Comparison of ENCODE assay signal across 14 cellular contexts in genomic region chr19:41355802-41356201, GRCh38. TPM values are rescaled to one million over a fixed set of nuclear protein-coding genes. Genes with fewer than 3 reads are reported as not detected.
DNase-seq lines count a peak whose midpoint lies in the region; ATAC-seq and TF ChIP-seq lines count a peak whose summit lies in the region.
"Had no signal": no experiment of that assay in that cellular context is flagged by ENCODE, and none has a peak within 500 bp of the region (broad histone marks: within the 10 kb centered on the region; RNA-seq: fewer than 3 reads in every experiment).

No MANE protein-coding gene starts in this region.

- H3K27ac ChIP-seq in spleen: peak overlapping the region in 6 of 8 donors; percentile 44 to 98 (median 95)

- ATAC-seq in activated CD4-positive, alpha-beta T cell treated with anti-CD3 and anti-CD28 coated beads for 36 hours: no peak
- no peak for ATAC-seq in activated naive CD8-positive, alpha-beta T cell treated with anti-CD3 and anti-CD28 coated beads, Interleukin-2, amount 50 U/mL, for 24 hours
- ATAC-seq: left cardiac atrium had no signal

- no peak overlapping the region for H3K4me3 ChIP-seq in spleen
- H3K4me3 ChIP-seq: MG63 had no signal

- DNase-seq in activated CD4-positive, alpha-beta T cell treated with anti-CD3 and anti-CD28 coated beads for 36 hours: no peak
- no peak for DNase-seq in activated CD4-positive, alpha-beta T cell treated with anti-CD3 and anti-CD28 coated beads, Interleukin-2, amount 50 U/mL, for 4 hours
- peak; percentile 31 for DNase-seq in activated naive CD8-positive, alpha-beta T cell treated with anti-CD3 and anti-CD28 coated beads, Interleukin-2, amount 50 U/mL, for 24 hours
- DNase-seq in spleen: peak; percentile 81
- DNase-seq in stimulated activated CD8-positive, alpha-beta memory T cell treated with anti-CD3 and anti-CD28 coated beads, Interleukin-4, amount 100 ng/mL, for 48 hours: no peak
- no peak for DNase-seq in stimulated activated CD4-positive, alpha-beta T cell treated with anti-CD3 and anti-CD28 coated beads, Interleukin-15, amount 100 ng/mL, for 24 hours
- DNase-seq in activated CD4-positive, CD25-positive, alpha-beta regulatory T cell (lab: John Stamatoyannopoulos, UW): no peak
- DNase-seq: Calu3; hippocampal formation; left cardiac atrium; MG63; NCI-H2081; stimulated activated CD4-positive, alpha-beta T cell treated with anti-CD3 and anti-CD28 coated beads, Interleukin-2, amount 100 ng/mL, for 24 hours had no signal

- H3K36me3 ChIP-seq in spleen: peaks cover 0 to 3% (median 0%) of the 10 kb centered on the region in 6 donors

- H3K4me3 Mint-ChIP-seq in activated CD4-positive, alpha-beta T cell treated with anti-CD3 and anti-CD28 coated beads for 36 hours: peak overlapping the region; percentile 44
- peak overlapping the region in 2 of 4 donors; percentile 5 to 99 for H3K4me3 Mint-ChIP-seq in IgD-negative memory B cell
- H3K4me3 Mint-ChIP-seq in activated naive CD8-positive, alpha-beta T cell treated with anti-CD3 and anti-CD28 coated beads, Interleukin-2, amount 50 U/mL, for 24 hours: peak overlapping the region; percentile 69

- H3K4me1 Mint-ChIP-seq in activated CD4-positive, alpha-beta T cell treated with anti-CD3 and anti-CD28 coated beads for 36 hours: peaks cover 53% of the 10 kb centered on the region
- H3K4me1 Mint-ChIP-seq in IgD-negative memory B cell: peaks cover 14 to 20% (median 18%) of the 10 kb centered on the region in 3 donors
- peaks cover 56% of the 10 kb centered on the region for H3K4me1 Mint-ChIP-seq in activated naive CD8-positive, alpha-beta T cell treated with anti-CD3 and anti-CD28 coated beads, Interleukin-2, amount 50 U/mL, for 24 hours

- TF ChIP-seq CTCF in spleen (IDR thresholded peaks at IDR 0.05 in 8 of 11, conservative IDR thresholded peaks at IDR 0.05 in 3 of 11): no peak

- H3K27me3 ChIP-seq in spleen (replicated peaks in 1 of 7): no peaks in the 10 kb centered on the region
- H3K27me3 ChIP-seq: MG63 had no signal

- H3K36me3 Mint-ChIP-seq in activated CD4-positive, alpha-beta T cell treated with anti-CD3 and anti-CD28 coated beads for 36 hours (ENCODE audit: low read depth): peaks cover 12% of the 10 kb centered on the region
- peaks cover 4% of the 10 kb centered on the region for H3K36me3 Mint-ChIP-seq in IgD-negative memory B cell
- H3K36me3 Mint-ChIP-seq in activated naive CD8-positive, alpha-beta T cell treated with anti-CD3 and anti-CD28 coated beads, Interleukin-2, amount 50 U/mL, for 24 hours (ENCODE audit: low read depth): peaks cover 24% of the 10 kb centered on the region

- intact Hi-C loops in activated CD4-positive, alpha-beta T cell treated with anti-CD3 and anti-CD28 coated beads for 36 hours (cut with DNase I, micrococcal nuclease): loop anchor here in 1 of 2 experiments (2.0 kb wide), 1 partner anchor 605 kb away; the partner anchor contains the start of genes ACTMAP and SNRPA
- intact Hi-C loops in spleen (cut with DNase I; ENCODE audit: low total_unique reads): loop anchor here (5.0 kb wide), 1 partner anchor 34 kb away; no protein-coding TSS in a partner anchor

- H3K4me1 ChIP-seq in spleen: peaks cover 24 to 75% (median 53%) of the 10 kb centered on the region in 6 donors

- no peaks in the 10 kb centered on the region for H3K27me3 Mint-ChIP-seq in activated CD4-positive, alpha-beta T cell treated with anti-CD3 and anti-CD28 coated beads for 36 hours
- no peaks in the 10 kb centered on the region for H3K27me3 Mint-ChIP-seq in IgD-negative memory B cell
- no peaks in the 10 kb centered on the region for H3K27me3 Mint-ChIP-seq in activated naive CD8-positive, alpha-beta T cell treated with anti-CD3 and anti-CD28 coated beads, Interleukin-2, amount 50 U/mL, for 24 hours

- 40 to 62% (median 59%) methylated on average over 3 of the region's 3 CpGs for WGBS in spleen, 5 donors

- no peaks in the 10 kb centered on the region for H3K9me3 Mint-ChIP-seq in activated CD4-positive, alpha-beta T cell treated with anti-CD3 and anti-CD28 coated beads for 36 hours (ENCODE audit: low read depth)
- H3K9me3 Mint-ChIP-seq in IgD-negative memory B cell: peaks cover 0 to 3% (median 0%) of the 10 kb centered on the region in 3 donors
- H3K9me3 Mint-ChIP-seq in activated naive CD8-positive, alpha-beta T cell treated with anti-CD3 and anti-CD28 coated beads, Interleukin-2, amount 50 U/mL, for 24 hours: no peaks in the 10 kb centered on the region

- H3K27ac Mint-ChIP-seq in activated CD4-positive, alpha-beta T cell treated with anti-CD3 and anti-CD28 coated beads for 36 hours: peak overlapping the region; percentile 98
- peak overlapping the region; percentile 7 to 99 (median 69) for H3K27ac Mint-ChIP-seq in IgD-negative memory B cell
- H3K27ac Mint-ChIP-seq in activated naive CD8-positive, alpha-beta T cell treated with anti-CD3 and anti-CD28 coated beads, Interleukin-2, amount 50 U/mL, for 24 hours: peak overlapping the region; percentile 94

- no peaks in the 10 kb centered on the region for H3K9me3 ChIP-seq in spleen
- H3K9me3 ChIP-seq: MG63 had no signal

- CTCF ChIA-PET in activated CD4-positive, alpha-beta T cell treated with anti-CD3 and anti-CD28 coated beads for 36 hours (lab: Charles Lee): interaction anchor here (1.2 to 2.9 kb wide), 2 partner anchors 8 to 213 kb away, joined by 4 to 24 read pairs; partner anchors contain the start of gene B9D2

- POLR2A ChIA-PET in activated CD4-positive, alpha-beta T cell treated with anti-CD3 and anti-CD28 coated beads for 36 hours (lab: Charles Lee): no interaction called here

- TF ChIP-seq POLR2A in spleen (IDR thresholded peaks at IDR 0.05): no peak

RNA-seq across cellular contexts. Expression of gene TGFB1, which starts 2.1 kb away (rescaled TPM):
- 10 to 100 TPM; 86.2 to 99.0 TPM for total RNA-seq in activated CD4-positive, alpha-beta T cell treated with anti-CD3 and anti-CD28 coated beads for 36 hours
- polyA plus RNA-seq in IgD-negative memory B cell (49.3 TPM), spleen (10 to 100 TPM; 23.0 to 56.0 (median 25.2) TPM)
- 100 to 1,000 TPM in 6 of 7 donors, 10 to 100 TPM in 1; 79.3 to 147 (median 130) TPM for total RNA-seq in spleen

RNA-seq across cellular contexts. Expression of gene B9D2, which starts 8.1 kb away (rescaled TPM):
- total RNA-seq in activated CD4-positive, alpha-beta T cell treated with anti-CD3 and anti-CD28 coated beads for 36 hours: 1 to 10 TPM; 4.0 to 5.2 TPM
- 10.5 TPM for polyA plus RNA-seq in IgD-negative memory B cell
- 10 to 100 TPM in 1 of 7 donors, 1 to 10 TPM in 6; 7.5 to 10.2 (median 8.4) TPM for total RNA-seq in spleen
- polyA plus RNA-seq in spleen: 10 to 100 TPM in 2 of 3 donors, 1 to 10 TPM in 1; 8.6 to 11.9 (median 10.5) TPM

RNA-seq across cellular contexts. Expression of gene TMEM91, which starts 20.5 kb away (rescaled TPM):
- 1 to 10 TPM; 3.0 to 4.0 TPM for total RNA-seq in activated CD4-positive, alpha-beta T cell treated with anti-CD3 and anti-CD28 coated beads for 36 hours
- 1.8 TPM for polyA plus RNA-seq in IgD-negative memory B cell
- total RNA-seq in spleen: 10 to 100 TPM; 19.3 to 62.0 (median 23.5) TPM
- polyA plus RNA-seq in spleen: 10 to 100 TPM; 13.4 to 37.1 (median 34.4) TPM

RNA-seq across cellular contexts. Expression of gene EXOSC5, which starts 41.4 kb away (rescaled TPM):
- total RNA-seq in activated CD4-positive, alpha-beta T cell treated with anti-CD3 and anti-CD28 coated beads for 36 hours: 10 to 100 TPM; 32.7 to 47.8 TPM
- polyA plus RNA-seq in IgD-negative memory B cell (75.1 TPM), spleen (10 to 100 TPM; 32.1 to 53.8 (median 42.3) TPM)
- 10 to 100 TPM; 10.1 to 21.0 (median 14.0) TPM for total RNA-seq in spleen

RNA-seq across cellular contexts. Expression of gene BCKDHA, which starts 41.8 kb away (rescaled TPM):
- total RNA-seq in activated CD4-positive, alpha-beta T cell treated with anti-CD3 and anti-CD28 coated beads for 36 hours: 10 to 100 TPM; 14.5 to 25.4 TPM
- polyA plus RNA-seq in IgD-negative memory B cell (63.4 TPM), spleen (10 to 100 TPM; 28.0 to 34.9 (median 29.9) TPM)
- total RNA-seq in spleen: 10 to 100 TPM; 10.3 to 55.6 (median 28.3) TPM

Comparison
In these comparisons a context has a peak if more than half of its experiments do, and no peak if none do; other contexts are left out.
1. DNase-seq: peak in activated naive CD8-positive, alpha-beta T cell treated with anti-CD3 and anti-CD28 coated beads, Interleukin-2, amount 50 U/mL, for 24 hours (single experiment) and spleen (single experiment); none in activated CD4-positive, alpha-beta T cell treated with anti-CD3 and anti-CD28 coated beads for 36 hours (single experiment), activated CD4-positive, alpha-beta T cell treated with anti-CD3 and anti-CD28 coated beads, Interleukin-2, amount 50 U/mL, for 4 hours (0 of 2), stimulated activated CD8-positive, alpha-beta memory T cell treated with anti-CD3 and anti-CD28 coated beads, Interleukin-4, amount 100 ng/mL, for 48 hours (single experiment), stimulated activated CD4-positive, alpha-beta T cell treated with anti-CD3 and anti-CD28 coated beads, Interleukin-15, amount 100 ng/mL, for 24 hours (single experiment) and activated CD4-positive, CD25-positive, alpha-beta regulatory T cell (0 of 4).
2. RNA of gene TMEM91, which starts 20.5 kb away (total RNA-seq): 19.3 to 62.0 TPM in spleen; 3.0 to 4.0 TPM in activated CD4-positive, alpha-beta T cell treated with anti-CD3 and anti-CD28 coated beads for 36 hours; every median in the first group is over 4 times any median in the second.
3. Peak in every context shown above with its lines, with median percentiles within 50 percentile points of each other: H3K27ac Mint-ChIP-seq.